ENCODE assay signal across 9 cellular contexts in the genomic region with DNA sequence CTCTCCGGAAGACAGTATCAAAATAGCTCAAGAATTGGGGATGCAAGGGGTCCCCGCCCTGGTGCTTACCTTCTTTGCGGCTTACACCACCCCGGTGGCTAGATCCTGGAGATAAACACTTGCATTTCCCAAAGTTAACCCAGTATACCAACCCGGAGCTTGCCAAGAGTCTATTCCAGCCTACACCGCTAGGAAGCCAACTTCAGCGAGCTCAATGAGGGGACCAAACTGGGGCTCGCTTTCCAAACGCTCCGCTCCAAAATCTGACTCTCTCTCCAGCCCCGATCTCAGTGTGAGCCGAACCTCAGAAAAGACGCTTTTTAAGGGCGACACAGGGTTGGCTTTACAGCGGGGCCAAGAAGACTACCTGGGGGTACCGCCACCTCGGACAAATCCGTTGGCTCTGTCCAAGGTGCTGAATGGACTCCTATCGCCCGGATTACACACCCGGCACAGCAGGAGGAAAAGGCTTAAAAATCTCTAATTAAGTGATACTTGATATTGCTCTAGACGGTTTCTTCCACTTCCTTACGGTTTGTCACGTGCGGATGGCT.
DNase-seq lines count a peak whose midpoint lies in the region; ATAC-seq lines count a peak whose summit lies in the region.
"Had no signal": no experiment of that assay in that cellular context is flagged by ENCODE, and none has a peak within 500 bp of the region (broad histone marks: within the 10 kb centered on the region; RNA-seq: fewer than 3 reads in every experiment).

No MANE protein-coding gene starts in this region.

- ATAC-seq in HG03460 (IDR thresholded peaks at IDR 0.05; ENCODE audit: unreplicated experiment) = no peak
- no peak for ATAC-seq in GM18511 (IDR thresholded peaks at IDR 0.05; ENCODE audit: unreplicated experiment)

- DNase-seq in EL = peak; percentile 67
- DNase-seq in LoVo (ENCODE audit: low spot score) = peak; percentile 56
- peak; percentile 74 for DNase-seq in cerebellar cortex (ENCODE audit: low spot score)
- peak; percentile 4 for DNase-seq in midbrain (lab: John Stamatoyannopoulos, UW)
- DNase-seq in NCI-H187 (lab: John Stamatoyannopoulos, UW) = no peak
- DNase-seq in NK-92 treated with Interleukin-12 subunit alpha and Interleukin-12 subunit beta, amount 100 ng/mL, for 24 hours (lab: John Stamatoyannopoulos, UW) = no peak
- DNase-seq: stimulated activated naive CD4-positive, alpha-beta T cell had no signal

Comparison
In these comparisons a context has a peak if more than half of its experiments do, and no peak if none do; other contexts are left out.
1. DNase-seq: peak in EL (single experiment), LoVo (single experiment), cerebellar cortex (single experiment) and midbrain (single experiment); none in NCI-H187 (0 of 2) and NK-92 treated with Interleukin-12 subunit alpha and Interleukin-12 subunit beta, amount 100 ng/mL, for 24 hours (single experiment).